Comparison of ENCODE assay signal across 15 cellular contexts in the genomic region with DNA sequence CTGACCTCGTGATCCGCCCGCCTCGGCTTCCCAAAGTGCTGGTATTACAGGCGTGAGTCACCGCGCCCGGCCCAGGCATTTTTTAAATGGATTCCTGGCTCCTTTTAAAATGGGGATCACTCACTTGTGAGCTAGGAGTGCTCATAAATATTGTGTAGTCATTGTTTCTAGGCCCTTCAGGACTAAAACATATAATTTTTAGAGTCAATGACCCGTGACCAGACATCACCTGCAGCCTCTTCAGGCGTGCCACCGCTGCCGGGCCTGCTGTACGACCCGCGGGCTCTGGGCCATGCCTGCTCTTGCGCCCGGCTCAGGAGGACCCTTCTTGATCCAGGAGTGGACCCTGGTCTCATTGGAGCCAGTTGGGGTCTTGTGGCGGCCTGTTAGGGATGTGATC.
"Had no signal": no experiment of that assay in that cellular context is flagged by ENCODE, and none has a peak within 500 bp of the region (broad histone marks: within the 10 kb centered on the region; RNA-seq: fewer than 3 reads in every experiment).

No MANE protein-coding gene starts in this region.

- H3K27ac ChIP-seq: cardiac muscle cell, colonic mucosa, esophagus squamous epithelium, neutrophil, skin epidermis, thyroid gland, uterus, WERI-Rb-1 had no signal

- H3K4me3 Mint-ChIP-seq: activated CD4-positive, alpha-beta T cell treated with anti-CD3 and anti-CD28 coated beads, Interleukin-2, amount 10 ng/mL, durations not matched to agents 24 days and 14 days; activated naive CD4-positive, alpha-beta T cell treated with anti-CD3 and anti-CD28 coated beads for 36 hours; activated T-helper 17 cell treated with anti-CD3 and anti-CD28 coated beads, Interleukin-2, amount 50 U/mL, for 72 hours; naive thymus-derived CD4-positive, alpha-beta T cell had no signal

- DNase-seq: activated CD4-positive, alpha-beta T cell treated with anti-CD3 and anti-CD28 coated beads, Interleukin-2, amount 10 ng/mL, durations not matched to agents 24 days and 14 days; activated CD8-positive, alpha-beta memory T cell treated with anti-CD3 and anti-CD28 coated beads for 24 hours; activated naive CD4-positive, alpha-beta T cell treated with anti-CD3 and anti-CD28 coated beads for 36 hours; esophagus squamous epithelium; foreskin fibroblast; glutamatergic neuron; naive thymus-derived CD4-positive, alpha-beta T cell; thyroid gland; uterus; WERI-Rb-1 had no signal

- H3K36me3 Mint-ChIP-seq: naive thymus-derived CD4-positive, alpha-beta T cell had no signal

- H3K27ac Mint-ChIP-seq: activated CD4-positive, alpha-beta T cell treated with anti-CD3 and anti-CD28 coated beads, Interleukin-2, amount 10 ng/mL, durations not matched to agents 24 days and 14 days; activated naive CD4-positive, alpha-beta T cell treated with anti-CD3 and anti-CD28 coated beads for 36 hours; activated T-helper 17 cell treated with anti-CD3 and anti-CD28 coated beads, Interleukin-2, amount 50 U/mL, for 72 hours; naive thymus-derived CD4-positive, alpha-beta T cell had no signal

- H3K27me3 ChIP-seq: cardiac muscle cell, colonic mucosa, esophagus squamous epithelium, neutrophil, thyroid gland, uterus had no signal

- ATAC-seq: activated T-helper 17 cell treated with anti-CD3 and anti-CD28 coated beads, Interleukin-2, amount 50 U/mL, for 72 hours; naive thymus-derived CD4-positive, alpha-beta T cell had no signal

- H3K4me1 ChIP-seq: colonic mucosa, esophagus squamous epithelium, thyroid gland, uterus had no signal

- H3K4me3 ChIP-seq: cardiac muscle cell, colonic mucosa, esophagus squamous epithelium, skin epidermis, thyroid gland, uterus had no signal

- H3K4me1 Mint-ChIP-seq: activated CD4-positive, alpha-beta T cell treated with anti-CD3 and anti-CD28 coated beads, Interleukin-2, amount 10 ng/mL, durations not matched to agents 24 days and 14 days; activated T-helper 17 cell treated with anti-CD3 and anti-CD28 coated beads, Interleukin-2, amount 50 U/mL, for 72 hours; naive thymus-derived CD4-positive, alpha-beta T cell had no signal

- H3K36me3 ChIP-seq: cardiac muscle cell, colonic mucosa, esophagus squamous epithelium, neutrophil, thyroid gland, uterus, WERI-Rb-1 had no signal

- H3K9me3 ChIP-seq: colonic mucosa, esophagus squamous epithelium, neutrophil, thyroid gland, uterus had no signal

- H3K9me3 Mint-ChIP-seq: activated CD4-positive, alpha-beta T cell treated with anti-CD3 and anti-CD28 coated beads, Interleukin-2, amount 10 ng/mL, durations not matched to agents 24 days and 14 days; activated naive CD4-positive, alpha-beta T cell treated with anti-CD3 and anti-CD28 coated beads for 36 hours; activated T-helper 17 cell treated with anti-CD3 and anti-CD28 coated beads, Interleukin-2, amount 50 U/mL, for 72 hours; naive thymus-derived CD4-positive, alpha-beta T cell had no signal

- H3K27me3 Mint-ChIP-seq: activated T-helper 17 cell treated with anti-CD3 and anti-CD28 coated beads, Interleukin-2, amount 50 U/mL, for 72 hours had no signal
